ENCODE assay signal across 1 cellular context in genomic region chr14:103528512-103529382, GRCh38.
TF ChIP-seq lines count a peak whose summit lies in the region.

Gene TRMT61A (plus strand): TSS chr14:103529196. CDS start chr14:103529979, 783 bp downstream.

TF ChIP-seq in HEK293, 187 proteins besides CTCF, POLR2A, EP300 and RAD21 (continued from another document and continues in another):
- no peak for TF ChIP-seq BCL6B (tag by site-specific recombination; IDR thresholded peaks at IDR 0.05)
- TF ChIP-seq ZNF239 (tag by site-specific recombination; IDR thresholded peaks at IDR 0.05), result no peak
- no peak for TF ChIP-seq ZNF292 (tag by site-specific recombination; IDR thresholded peaks at IDR 0.05; ENCODE audit: borderline replicate concordance, low read depth)
- TF ChIP-seq ZNF768 (tag by site-specific recombination; IDR thresholded peaks at IDR 0.05), result peak; percentile 97; the same call in 1 of the 2 replicates
- no peak; the same call in 1 of the 2 replicates for TF ChIP-seq KLF17 (tag by site-specific recombination; IDR thresholded peaks at IDR 0.05)
- TF ChIP-seq SETDB1 (IDR thresholded peaks at IDR 0.05; ENCODE audit: insufficient read length, low read length), result no peak
- peak; percentile 51 for TF ChIP-seq GLIS2 (tag by site-specific recombination; IDR thresholded peaks at IDR 0.05)
- no peak for TF ChIP-seq ZNF157 (tag by site-specific recombination; IDR thresholded peaks at IDR 0.05)
- no peak for TF ChIP-seq PBX3 (CRISPR knock-in tag; IDR thresholded peaks at IDR 0.05)
- no peak for TF ChIP-seq ZFHX2 (tag by site-specific recombination; conservative IDR thresholded peaks at IDR 0.05)
- no peak for TF ChIP-seq ZNF404 (tag by site-specific recombination; IDR thresholded peaks at IDR 0.05)
- no peak for TF ChIP-seq ZSCAN4 (tag by site-specific recombination; IDR thresholded peaks at IDR 0.05)
- 0 out of 2 replicates have a peak, but pooled peaks have one; percentile 39 for TF ChIP-seq ZBTB7A (tag by site-specific recombination; IDR thresholded peaks at IDR 0.05; ENCODE audit: low read depth)
- TF ChIP-seq SCRT2 (tag by site-specific recombination; IDR thresholded peaks at IDR 0.05), result no peak
- peak; percentile 62; the same call in 1 of the 2 replicates for TF ChIP-seq ZNF639 (tag by site-specific recombination; IDR thresholded peaks at IDR 0.05)
- TF ChIP-seq ZNF248 (tag by site-specific recombination; IDR thresholded peaks at IDR 0.05), result no peak
- TF ChIP-seq ZBTB10 (tag by site-specific recombination; IDR thresholded peaks at IDR 0.05), result no peak; the same call in 1 of the 2 replicates
- no peak for TF ChIP-seq MEIS1 (CRISPR knock-in tag; IDR thresholded peaks at IDR 0.05; ENCODE audit: borderline replicate concordance)
- no peak for TF ChIP-seq ZNF398 (tag by site-specific recombination; IDR thresholded peaks at IDR 0.05)
- no peak for TF ChIP-seq ZSCAN18 (tag by site-specific recombination; IDR thresholded peaks at IDR 0.05)
- TF ChIP-seq ZNF155 (tag by site-specific recombination; IDR thresholded peaks at IDR 0.05), result no peak
- TF ChIP-seq ZNF785 (tag by site-specific recombination; IDR thresholded peaks at IDR 0.05), result no peak
- peak; percentile 31; the same call in 1 of the 2 replicates for TF ChIP-seq PRDM10 (tag by site-specific recombination; IDR thresholded peaks at IDR 0.05)
- no peak for TF ChIP-seq OVOL3 (tag by site-specific recombination; IDR thresholded peaks at IDR 0.05)
- TF ChIP-seq KLF1 (tag by site-specific recombination; IDR thresholded peaks at IDR 0.05), result 0 out of 2 replicates have a peak, but pooled peaks have one; percentile 16
- no peak for TF ChIP-seq ZBTB21 (tag by site-specific recombination; IDR thresholded peaks at IDR 0.05)
- no peak for TF ChIP-seq ZNF175 (tag by site-specific recombination; IDR thresholded peaks at IDR 0.05)
- 0 out of 2 replicates have a peak, but pooled peaks have one; percentile 18 for TF ChIP-seq ZSCAN16 (tag by site-specific recombination; IDR thresholded peaks at IDR 0.05)
- no peak for TF ChIP-seq ZNF548 (tag by site-specific recombination; IDR thresholded peaks at IDR 0.05)
- TF ChIP-seq ZNF830 (tag by site-specific recombination; IDR thresholded peaks at IDR 0.05; ENCODE audit: low read depth), result no peak
- no peak for TF ChIP-seq TSHZ1 (tag by site-specific recombination; IDR thresholded peaks at IDR 0.05; ENCODE audit: borderline replicate concordance)
- TF ChIP-seq ZNF501 (tag by site-specific recombination; IDR thresholded peaks at IDR 0.05), result no peak
- TF ChIP-seq ZNF423 (tag by site-specific recombination; IDR thresholded peaks at IDR 0.05), result 0 out of 2 replicates have a peak, but pooled peaks have one; percentile 20
